Comparison of ENCODE assay signal across 3 cellular contexts in the genomic region with DNA sequence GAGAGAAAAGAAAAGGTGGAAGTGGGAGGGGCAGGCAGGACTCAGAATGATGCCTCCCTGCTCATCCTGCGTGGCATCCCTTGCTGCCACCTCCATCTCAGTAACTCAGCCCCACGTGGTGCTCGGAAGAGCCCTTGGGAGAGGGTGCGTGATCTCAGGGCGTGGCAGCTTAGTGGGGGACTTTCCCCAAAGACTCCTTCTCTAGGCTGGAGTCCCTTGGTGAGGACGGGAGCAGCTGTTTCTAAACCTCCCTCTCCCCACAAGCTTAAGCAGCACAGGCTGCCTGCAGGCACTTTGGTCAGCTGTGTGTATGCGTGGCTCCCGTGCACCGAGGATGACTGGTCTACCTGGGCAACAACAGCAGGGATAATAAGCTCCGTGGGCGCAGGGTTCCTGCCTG.
TF ChIP-seq lines count a peak whose summit lies in the region.

No MANE protein-coding gene starts in this region.

TF ChIP-seq in IMR-90, 13 proteins besides CTCF, POLR2A, EP300 and RAD21:
- TF ChIP-seq CEBPB (IDR thresholded peaks at IDR 0.05; ENCODE audit: low read depth, low read length), result no peak
- TF ChIP-seq RFX5 (IDR thresholded peaks at IDR 0.05; ENCODE audit: low read depth, low read length), result no peak
- TF ChIP-seq, protein P1, sequence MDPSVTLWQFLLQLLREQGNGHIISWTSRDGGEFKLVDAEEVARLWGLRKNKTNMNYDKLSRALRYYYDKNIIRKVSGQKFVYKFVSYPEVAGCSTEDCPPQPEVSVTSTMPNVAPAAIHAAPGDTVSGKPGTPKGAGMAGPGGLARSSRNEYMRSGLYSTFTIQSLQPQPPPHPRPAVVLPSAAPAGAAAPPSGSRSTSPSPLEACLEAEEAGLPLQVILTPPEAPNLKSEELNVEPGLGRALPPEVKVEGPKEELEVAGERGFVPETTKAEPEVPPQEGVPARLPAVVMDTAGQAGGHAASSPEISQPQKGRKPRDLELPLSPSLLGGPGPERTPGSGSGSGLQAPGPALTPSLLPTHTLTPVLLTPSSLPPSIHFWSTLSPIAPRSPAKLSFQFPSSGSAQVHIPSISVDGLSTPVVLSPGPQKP (IDR thresholded peaks at IDR 0.05; ENCODE audit: borderline replicate concordance, low read depth, low read length), result no peak
- no peak for TF ChIP-seq FOS (IDR thresholded peaks at IDR 0.05; ENCODE audit: low read depth, low read length)
- no peak for TF ChIP-seq USF2 (IDR thresholded peaks at IDR 0.05; ENCODE audit: low read depth, low read length)
- no peak for TF ChIP-seq RCOR1 (IDR thresholded peaks at IDR 0.05; ENCODE audit: insufficient replicate concordance, low read length)
- TF ChIP-seq MXI1 (IDR thresholded peaks at IDR 0.05; ENCODE audit: borderline replicate concordance, low read depth, low read length), result no peak
- no peak for TF ChIP-seq SMC3 (IDR thresholded peaks at IDR 0.05; ENCODE audit: low read depth, low read length)
- no peak for TF ChIP-seq NFE2L2 (IDR thresholded peaks at IDR 0.05; ENCODE audit: low read depth, low read length)
- TF ChIP-seq MAFK (IDR thresholded peaks at IDR 0.05; ENCODE audit: low read depth, low read length), result no peak
- TF ChIP-seq MAZ (IDR thresholded peaks at IDR 0.05; ENCODE audit: borderline replicate concordance, low read depth, low read length), result no peak
- no peak for TF ChIP-seq CHD1 (IDR thresholded peaks at IDR 0.05; ENCODE audit: low read depth, low read length)
- no peak for TF ChIP-seq BHLHE40 (IDR thresholded peaks at IDR 0.05; ENCODE audit: low read depth, low read length)

TF ChIP-seq in K562, 482 proteins besides CTCF, POLR2A, EP300 and RAD21:
- TF ChIP-seq GTF2A2 (tag; IDR thresholded peaks at IDR 0.05) (no peak), THRA (IDR thresholded peaks at IDR 0.05) (no peak), ZMIZ1 (IDR thresholded peaks at IDR 0.05; ENCODE audit: low read depth in 2 of 2, low read length in 2 of 2) (no peak), CHAMP1 (IDR thresholded peaks at IDR 0.05) (no peak), HSF4 (CRISPR knock-in tag; IDR thresholded peaks at IDR 0.05; ENCODE audit: borderline replicate concordance) (no peak)
- TF ChIP-seq, protein P2, sequence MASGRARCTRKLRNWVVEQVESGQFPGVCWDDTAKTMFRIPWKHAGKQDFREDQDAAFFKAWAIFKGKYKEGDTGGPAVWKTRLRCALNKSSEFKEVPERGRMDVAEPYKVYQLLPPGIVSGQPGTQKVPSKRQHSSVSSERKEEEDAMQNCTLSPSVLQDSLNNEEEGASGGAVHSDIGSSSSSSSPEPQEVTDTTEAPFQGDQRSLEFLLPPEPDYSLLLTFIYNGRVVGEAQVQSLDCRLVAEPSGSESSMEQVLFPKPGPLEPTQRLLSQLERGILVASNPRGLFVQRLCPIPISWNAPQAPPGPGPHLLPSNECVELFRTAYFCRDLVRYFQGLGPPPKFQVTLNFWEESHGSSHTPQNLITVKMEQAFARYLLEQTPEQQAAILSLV (tag; IDR thresholded peaks at IDR 0.05), result no peak

TF ChIP-seq in HEK293T, 16 proteins besides CTCF, POLR2A, EP300 and RAD21:
- TF ChIP-seq TARDBP (IDR thresholded peaks at IDR 0.05) (no peak), BHLHE40 (IDR thresholded peaks at IDR 0.05; ENCODE audit: borderline replicate concordance) (no peak), FOXA1 (IDR thresholded peaks at IDR 0.05) (no peak), SP1 (IDR thresholded peaks at IDR 0.05) (no peak), NFRKB (IDR thresholded peaks at IDR 0.05) (no peak), SUZ12 (IDR thresholded peaks at IDR 0.05) (no peak), FOXM1 (IDR thresholded peaks at IDR 0.05; ENCODE audit: borderline replicate concordance) (no peak), ZNF384 (IDR thresholded peaks at IDR 0.05) (no peak), ARNT (IDR thresholded peaks at IDR 0.05) (no peak), L3MBTL2 (conservative IDR thresholded peaks at IDR 0.05) (no peak), ELF4 (IDR thresholded peaks at IDR 0.05) (no peak), CTBP1 (IDR thresholded peaks at IDR 0.05; ENCODE audit: borderline replicate concordance) (no peak), HDGF (IDR thresholded peaks at IDR 0.05; ENCODE audit: borderline replicate concordance) (no peak), LEF1 (IDR thresholded peaks at IDR 0.05; ENCODE audit: borderline replicate concordance) (no peak), FOXK2 (IDR thresholded peaks at IDR 0.05) (no peak)
- TF ChIP-seq, protein P3, sequence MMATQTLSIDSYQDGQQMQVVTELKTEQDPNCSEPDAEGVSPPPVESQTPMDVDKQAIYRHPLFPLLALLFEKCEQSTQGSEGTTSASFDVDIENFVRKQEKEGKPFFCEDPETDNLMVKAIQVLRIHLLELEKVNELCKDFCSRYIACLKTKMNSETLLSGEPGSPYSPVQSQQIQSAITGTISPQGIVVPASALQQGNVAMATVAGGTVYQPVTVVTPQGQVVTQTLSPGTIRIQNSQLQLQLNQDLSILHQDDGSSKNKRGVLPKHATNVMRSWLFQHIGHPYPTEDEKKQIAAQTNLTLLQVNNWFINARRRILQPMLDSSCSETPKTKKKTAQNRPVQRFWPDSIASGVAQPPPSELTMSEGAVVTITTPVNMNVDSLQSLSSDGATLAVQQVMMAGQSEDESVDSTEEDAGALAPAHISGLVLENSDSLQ (IDR thresholded peaks at IDR 0.05), result no peak
